ENCODE assay signal across 16 cellular contexts in the genomic region with DNA sequence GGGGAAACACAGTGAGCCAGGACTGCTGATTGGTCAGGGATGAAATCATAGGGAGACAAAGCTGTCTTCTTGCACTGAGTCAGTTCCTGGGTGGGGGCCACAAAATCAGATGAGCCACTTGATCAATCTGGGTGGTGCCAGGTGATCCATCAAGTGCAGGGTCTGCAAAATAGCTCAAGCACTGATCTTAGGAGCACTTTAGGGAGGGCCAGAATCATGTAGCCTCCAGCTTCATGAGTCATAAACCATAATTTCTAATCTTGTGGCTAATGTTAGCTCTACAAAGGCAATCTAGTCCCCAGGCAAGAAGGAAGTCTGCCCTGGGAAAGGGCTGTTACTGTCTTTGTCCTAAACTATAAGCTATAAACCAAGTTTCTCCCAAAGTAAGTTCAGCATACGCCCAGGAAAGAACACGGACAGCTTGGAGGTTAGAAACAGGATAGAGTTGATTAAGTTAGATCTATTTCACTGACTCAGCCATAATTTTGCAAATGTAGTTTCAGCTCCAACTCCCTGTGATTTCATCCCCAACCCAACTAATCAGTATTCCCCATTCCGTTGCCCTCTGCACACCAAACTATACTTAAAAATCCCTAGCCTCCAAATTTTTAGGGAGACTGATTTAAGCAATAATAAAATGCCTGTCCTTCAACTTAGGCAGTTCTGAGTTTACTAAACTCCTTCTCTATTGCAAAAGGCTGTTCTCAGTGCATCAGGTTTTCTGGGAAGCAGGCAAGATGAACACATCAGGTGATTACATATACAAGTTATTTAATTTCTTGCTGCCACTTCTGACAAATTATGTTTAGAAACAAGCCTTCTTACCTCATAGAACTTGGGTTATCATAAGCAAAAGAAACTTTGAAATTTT.
A peak's percentile ranks its signal among the peaks of the same experiment; 100 is the strongest.
DNase-seq lines count a peak whose midpoint lies in the region; ATAC-seq, FAIRE-seq and TF ChIP-seq lines count a peak whose summit lies in the region.
"Had no signal": no experiment of that assay in that cellular context is flagged by ENCODE, and none has a peak within 500 bp of the region (broad histone marks: within the 10 kb centered on the region; RNA-seq: fewer than 3 reads in every experiment).

No MANE protein-coding gene starts in this region.

- 0% methylated on average over 3 of the region's 3 CpGs for WGBS in K562 (ENCODE audit: insufficient coverage, low coverage, missing lambda C conversion rate)

- DNase-seq in AG10803 (ENCODE audit: low read depth), result peak; percentile 36
- DNase-seq in LoVo (ENCODE audit: low spot score), result peak; percentile 64
- DNase-seq in K562 (ENCODE audit: extremely low read depth in 1 of 4, low spot score in 3 of 4), result no peak
- no peak for DNase-seq in left lobe of liver (ENCODE audit: low spot score)
- no peak for DNase-seq in GM03348 (ENCODE audit: low spot score)
- DNase-seq in activated naive CD8-positive, alpha-beta T cell treated with anti-CD3 and anti-CD28 coated beads, Interleukin-2, amount 50 U/mL, for 24 hours, result no peak
- no peak for DNase-seq in tibial artery
- no peak for DNase-seq in activated T-cell treated with anti-CD3 and anti-CD28 coated beads, Interleukin-2, amount 50 U/mL, for 4 hours
- DNase-seq: activated CD4-positive, alpha-beta T cell treated with anti-CD3 and anti-CD28 coated beads for 36 hours; DMS79; kidney; NCI-H524; nephron progenitor cell had no signal

- no peak for FAIRE-seq in K562 (lab: Jason Lieb, UNC)
- FAIRE-seq: kidney had no signal

- no peak overlapping the region for H3K4me2 ChIP-seq in K562 (ENCODE audit: insufficient read depth, low read length)

- no peaks in the 10 kb centered on the region for H3K36me3 Mint-ChIP-seq in activated naive CD8-positive, alpha-beta T cell treated with anti-CD3 and anti-CD28 coated beads, Interleukin-2, amount 50 U/mL, for 24 hours (ENCODE audit: low read depth)
- no peaks in the 10 kb centered on the region for H3K36me3 Mint-ChIP-seq in activated T-cell treated with anti-CD3 and anti-CD28 coated beads, Interleukin-2, amount 50 U/mL, for 4 hours (ENCODE audit: insufficient read depth)

- ATAC-seq in K562, result no peak
- peak; percentile 41 for ATAC-seq in left lobe of liver
- no peak for ATAC-seq in activated naive CD8-positive, alpha-beta T cell treated with anti-CD3 and anti-CD28 coated beads, Interleukin-2, amount 50 U/mL, for 24 hours
- no peak for ATAC-seq in activated T-cell treated with anti-CD3 and anti-CD28 coated beads, Interleukin-2, amount 50 U/mL, for 4 hours
- ATAC-seq: activated CD4-positive, alpha-beta T cell treated with anti-CD3 and anti-CD28 coated beads for 36 hours had no signal

- TF ChIP-seq RAD21 in K562 (CRISPR knock-in tag; conservative IDR thresholded peaks at IDR 0.05 in 1 of 2, IDR thresholded peaks at IDR 0.05 in 1 of 2), result no peak

- H3K9ac ChIP-seq in K562 (ENCODE audit: insufficient read depth in 1 of 2, low read depth in 2 of 2, low read length in 2 of 2), result no peak overlapping the region

- intact Hi-C loops in K562 (cut with micrococcal nuclease), result no loop called here
- intact Hi-C loops in tibial artery (cut with DNase I; ENCODE audit: low total_unique reads), result no loop called here

- POLR2A ChIA-PET in K562 (lab: Yijun Ruan, JAX), result interaction anchor here (0.9 to 1.0 kb wide), 2 partner anchors 55 to 354 kb away, joined by 3 read pairs; no protein-coding TSS in a partner anchor

- no peaks in the 10 kb centered on the region for H3K36me3 ChIP-seq in K562 (ENCODE audit: control insufficient read depth, insufficient read depth, low read length)
- no peaks in the 10 kb centered on the region for H3K36me3 ChIP-seq in tibial artery
- H3K36me3 ChIP-seq: vagina had no signal

- no peaks in the 10 kb centered on the region for H3K4me1 Mint-ChIP-seq in activated naive CD8-positive, alpha-beta T cell treated with anti-CD3 and anti-CD28 coated beads, Interleukin-2, amount 50 U/mL, for 24 hours
- no peaks in the 10 kb centered on the region for H3K4me1 Mint-ChIP-seq in activated T-cell treated with anti-CD3 and anti-CD28 coated beads, Interleukin-2, amount 50 U/mL, for 4 hours (ENCODE audit: low read depth)
- H3K4me1 Mint-ChIP-seq: activated CD4-positive, alpha-beta T cell treated with anti-CD3 and anti-CD28 coated beads for 36 hours had no signal

- H3K27me3 Mint-ChIP-seq in activated naive CD8-positive, alpha-beta T cell treated with anti-CD3 and anti-CD28 coated beads, Interleukin-2, amount 50 U/mL, for 24 hours, result peaks cover 2% of the 10 kb centered on the region
- H3K27me3 Mint-ChIP-seq in activated T-cell treated with anti-CD3 and anti-CD28 coated beads, Interleukin-2, amount 50 U/mL, for 4 hours (ENCODE audit: low read depth), result no peaks in the 10 kb centered on the region
- H3K27me3 Mint-ChIP-seq: activated CD4-positive, alpha-beta T cell treated with anti-CD3 and anti-CD28 coated beads for 36 hours had no signal

- H4K20me1 ChIP-seq in K562 (replicated peaks; ENCODE audit: control insufficient read depth, insufficient read depth, low read length), result no peaks in the 10 kb centered on the region

- TF ChIP-seq CTCF in AG10803 (conservative IDR thresholded peaks at IDR 0.05; ENCODE audit: low read length), result no peak
- no peak for TF ChIP-seq CTCF in K562 (IDR thresholded peaks at IDR 0.05 in 2 of 3, conservative IDR thresholded peaks at IDR 0.05 in 1 of 3; ENCODE audit: insufficient read depth in 2 of 3, low read depth in 1 of 3, low read length in 3 of 3)
- TF ChIP-seq CTCF in tibial artery (IDR thresholded peaks at IDR 0.05), result no peak

- no peak overlapping the region for H3K27ac Mint-ChIP-seq in activated naive CD8-positive, alpha-beta T cell treated with anti-CD3 and anti-CD28 coated beads, Interleukin-2, amount 50 U/mL, for 24 hours
- H3K27ac Mint-ChIP-seq: activated CD4-positive, alpha-beta T cell treated with anti-CD3 and anti-CD28 coated beads for 36 hours; activated T-helper 1 cell treated with anti-CD3 and anti-CD28 coated beads, Interleukin-12 subunit alpha, Interleukin-12 subunit beta, Interleukin-2, Interleukin-4 antibody, amounts not matched to agents 30 ng/mL and 10 ng/mL and 1 ng/mL, durations not matched to agents 14 hours and 24 hours and 36 hours; nephron progenitor cell had no signal

- in situ Hi-C loops in K562 (cut with MboI), result no loop called here

- H3K27ac ChIP-seq in K562 (ENCODE audit: extremely low read depth, low read depth, low read length), result no peak overlapping the region
- no peak overlapping the region for H3K27ac ChIP-seq in tibial artery
- H3K27ac ChIP-seq: HL-60, vagina had no signal

- no peak overlapping the region for H3K4me3 Mint-ChIP-seq in activated naive CD8-positive, alpha-beta T cell treated with anti-CD3 and anti-CD28 coated beads, Interleukin-2, amount 50 U/mL, for 24 hours
- H3K4me3 Mint-ChIP-seq in activated T-cell treated with anti-CD3 and anti-CD28 coated beads, Interleukin-2, amount 50 U/mL, for 4 hours, result no peak overlapping the region
- H3K4me3 Mint-ChIP-seq: activated CD4-positive, alpha-beta T cell treated with anti-CD3 and anti-CD28 coated beads for 36 hours; activated T-helper 1 cell treated with anti-CD3 and anti-CD28 coated beads, Interleukin-12 subunit alpha, Interleukin-12 subunit beta, Interleukin-2, Interleukin-4 antibody, amounts not matched to agents 30 ng/mL and 10 ng/mL and 1 ng/mL, durations not matched to agents 14 hours and 24 hours and 36 hours; nephron progenitor cell had no signal

- no peaks in the 10 kb centered on the region for H3K9me1 ChIP-seq in K562 (ENCODE audit: control insufficient read depth, insufficient read depth, low read length)

- no peak for TF ChIP-seq EP300 in K562 (IDR thresholded peaks at IDR 0.05; ENCODE audit: low read length)

- H3K9me3 Mint-ChIP-seq in activated naive CD8-positive, alpha-beta T cell treated with anti-CD3 and anti-CD28 coated beads, Interleukin-2, amount 50 U/mL, for 24 hours, result no peaks in the 10 kb centered on the region
- no peaks in the 10 kb centered on the region for H3K9me3 Mint-ChIP-seq in activated T-cell treated with anti-CD3 and anti-CD28 coated beads, Interleukin-2, amount 50 U/mL, for 4 hours
- H3K9me3 Mint-ChIP-seq: activated T-helper 1 cell treated with anti-CD3 and anti-CD28 coated beads, Interleukin-12 subunit alpha, Interleukin-12 subunit beta, Interleukin-2, Interleukin-4 antibody, amounts not matched to agents 30 ng/mL and 10 ng/mL and 1 ng/mL, durations not matched to agents 14 hours and 24 hours and 36 hours; nephron progenitor cell had no signal

- no peak overlapping the region for H3K4me3 ChIP-seq in AG10803 (ENCODE audit: low read length)
- H3K4me3 ChIP-seq in K562, result no peak overlapping the region
- H3K4me3 ChIP-seq in tibial artery, result no peak overlapping the region
- H3K4me3 ChIP-seq: vagina had no signal

- no peaks in the 10 kb centered on the region for H3K79me2 ChIP-seq in K562 (ENCODE audit: control insufficient read depth, insufficient read depth, low read length)

- TF ChIP-seq POLR2A in K562 (conservative IDR thresholded peaks at IDR 0.05), result no peak

- BruUV-seq in K562 (replicated peaks; lab: Mats Ljungman, UMichigan), result no TSS peak

- H2AFZ ChIP-seq in K562 (ENCODE audit: low read depth, low read length), result no peak overlapping the region

- H3K27me3 ChIP-seq in K562 (ENCODE audit: control insufficient read depth in 2 of 2, insufficient read depth in 2 of 2, low read length in 2 of 2) (no peaks in the 10 kb centered on the region), tibial artery (no peaks in the 10 kb centered on the region)
- H3K27me3 ChIP-seq: vagina had no signal

- H3K4me1 ChIP-seq in K562 (replicated peaks in 1 of 2; ENCODE audit: control insufficient read depth in 2 of 2, insufficient read depth in 2 of 2, low read length in 2 of 2) (peaks cover 0 to 3% of the 10 kb centered on the region in 2 experiments; a peak in 1 of 5 replicates), tibial artery (peaks cover 0 to 27% (median 4%) of the 10 kb centered on the region in 4 donors)
- H3K4me1 ChIP-seq: vagina had no signal

- CTCF ChIA-PET in K562 (lab: Yijun Ruan, JAX; ENCODE audit: low intra/inter-chr PET ratio), result no interaction called here

- H3K9me3 ChIP-seq in K562 (replicated peaks; ENCODE audit: control insufficient read depth, insufficient read depth, low read depth, low read length) (no peaks in the 10 kb centered on the region), tibial artery (no peaks in the 10 kb centered on the region)
- H3K9me3 ChIP-seq: vagina had no signal

TF ChIP-seq in K562, 482 proteins besides CTCF, POLR2A, EP300 and RAD21:
- TF ChIP-seq ZNF316 (IDR thresholded peaks at IDR 0.05), result 0 out of 2 replicates have a peak, but pooled peaks have one; percentile 34
- no peak for TF ChIP-seq NCOA6 (IDR thresholded peaks at IDR 0.05)

Comparison
In these comparisons a context has a peak if more than half of its experiments do, and no peak if none do; other contexts are left out.
1. DNase-seq: peak in AG10803 (single experiment) and LoVo (single experiment); none in K562 (0 of 4), left lobe of liver (single experiment), GM03348 (single experiment), activated naive CD8-positive, alpha-beta T cell treated with anti-CD3 and anti-CD28 coated beads, Interleukin-2, amount 50 U/mL, for 24 hours (single experiment), tibial artery (0 of 2) and activated T-cell treated with anti-CD3 and anti-CD28 coated beads, Interleukin-2, amount 50 U/mL, for 4 hours (single experiment).